Comparison of ENCODE assay signal across 16 cellular contexts in genomic region chr21:36499578-36500471, GRCh38. TPM values are rescaled to one million over a fixed set of nuclear protein-coding genes. Genes with fewer than 3 reads are reported as not detected.
DNase-seq lines count a peak whose midpoint lies in the region; ATAC-seq, FAIRE-seq and TF ChIP-seq lines count a peak whose summit lies in the region.
"Had no signal": no experiment of that assay in that cellular context is flagged by ENCODE, and none has a peak within 500 bp of the region (broad histone marks: within the 10 kb centered on the region; RNA-seq: fewer than 3 reads in every experiment).

No MANE protein-coding gene starts in this region.

- H3K4me1 Mint-ChIP-seq in chondrocyte (ENCODE audit: low read depth): peaks cover 25% of the 10 kb centered on the region
- H3K4me1 Mint-ChIP-seq: activated CD4-positive, alpha-beta T cell treated with anti-CD3 and anti-CD28 coated beads, Interleukin-2, amount 10 ng/mL, durations not matched to agents 24 days and 14 days; naive thymus-derived CD8-positive, alpha-beta T cell had no signal

- ATAC-seq in Right ventricle myocardium superior (ENCODE audit: poor library complexity) (peak; percentile 73), HepG2 (peak; percentile 76), aorta (ENCODE audit: low FRiP score) (peak; percentile 69), HG02759 (IDR thresholded peaks at IDR 0.05; ENCODE audit: unreplicated experiment) (no peak)
- ATAC-seq: naive thymus-derived CD8-positive, alpha-beta T cell had no signal

- H2AFZ ChIP-seq in HepG2 (ENCODE audit: low read length): no peak overlapping the region

- H3K4me3 ChIP-seq in HepG2 (replicated peaks in 1 of 3; ENCODE audit: insufficient read depth in 1 of 3, low read depth in 2 of 3, low read length in 3 of 3): peak overlapping the region in 1 of 3 experiments; percentile 33; a peak in 1 of 6 replicates
- no peak overlapping the region for H3K4me3 ChIP-seq in aorta (ENCODE audit: low read length in 2 of 2)
- no peak overlapping the region for H3K4me3 ChIP-seq in spleen

- WGBS in HepG2 (ENCODE audit: low lambda C conversion rate): 62% methylated on average over 10 of the region's 25 CpGs
- 30 to 47% methylated on average over 25 of the region's 25 CpGs for WGBS in aorta, 2 donors
- 79 to 88% (median 83%) methylated on average over 19 to 25 of the region's 25 CpGs for WGBS in spleen, 5 donors

- no peak overlapping the region for H3K9ac ChIP-seq in HepG2 (ENCODE audit: insufficient read depth, low read depth, low read length)
- H3K9ac ChIP-seq: KMS-11 had no signal

- no peak for FAIRE-seq in HepG2 (lab: Jason Lieb, UNC)

- CTCF ChIA-PET in HepG2 (lab: Yijun Ruan, JAX; ENCODE audit: low intra/inter-chr PET ratio, low total read pairs): no interaction called here

- DNase-seq in Right ventricle myocardium superior (peak; percentile 64), cardiac septum (ENCODE audit: low spot score) (no peak), chondrocyte (ENCODE audit: low spot score) (no peak), HepG2 (ENCODE audit: low spot score) (no peak), aorta (peak; percentile 84 to 89), spleen (no peak)
- no peak for DNase-seq in stimulated activated CD8-positive, alpha-beta memory T cell treated with anti-CD3 and anti-CD28 coated beads, Interleukin-4, amount 100 ng/mL, for 48 hours
- DNase-seq: activated CD4-positive, alpha-beta T cell treated with anti-CD3 and anti-CD28 coated beads, Interleukin-2, amount 10 ng/mL, durations not matched to agents 24 days and 14 days; GDM1; H9; hypothalamus; naive thymus-derived CD8-positive, alpha-beta T cell; NCI-H748 treated with DMSO at 0.1 percent for 48 hours; stimulated activated CD4-positive, alpha-beta T cell treated with anti-CD3 and anti-CD28 coated beads, Interleukin-15, amount 100 ng/mL, for 24 hours had no signal

- H3K4me3 Mint-ChIP-seq in chondrocyte (ENCODE audit: unreplicated experiment): no peak overlapping the region
- H3K4me3 Mint-ChIP-seq: activated CD4-positive, alpha-beta T cell treated with anti-CD3 and anti-CD28 coated beads, Interleukin-2, amount 10 ng/mL, durations not matched to agents 24 days and 14 days; H9; naive thymus-derived CD8-positive, alpha-beta T cell had no signal

- TF ChIP-seq POLR2A in HepG2 (IDR thresholded peaks at IDR 0.05; ENCODE audit: insufficient read depth in 1 of 2, low read depth in 2 of 2, low read length in 2 of 2) (no peak), spleen (IDR thresholded peaks at IDR 0.05) (no peak)

- TF ChIP-seq CTCF in chondrocyte (IDR thresholded peaks at IDR 0.05): no peak
- no peak for TF ChIP-seq CTCF in HepG2 (CRISPR knock-in tag; IDR thresholded peaks at IDR 0.05)
- no peak for TF ChIP-seq CTCF in spleen (IDR thresholded peaks at IDR 0.05 in 8 of 11, conservative IDR thresholded peaks at IDR 0.05 in 3 of 11)

- BruUV-seq in HepG2 (replicated peaks; lab: Mats Ljungman, UMichigan): no TSS peak

- in situ Hi-C loops in HepG2 (cut with HindIII; ENCODE audit: extremely low pct_ligation_motif_present, low pct_unique_long_range_greater_than_20kb): loop anchor here (5.0 kb wide), 1 partner anchor 427 kb away; no protein-coding TSS in a partner anchor

- H3K4me1 ChIP-seq in HepG2 (ENCODE audit: insufficient read depth, low read length) (peaks cover 33% of the 10 kb centered on the region), aorta (ENCODE audit: control insufficient read depth in 1 of 2, insufficient read depth in 2 of 2, low read length in 2 of 2) (no peaks in the 10 kb centered on the region), spleen (peaks cover 0 to 5% (median 0%) of the 10 kb centered on the region in 6 donors)

- no peaks in the 10 kb centered on the region for H3K79me2 ChIP-seq in HepG2 (ENCODE audit: insufficient read depth, low read length)

- peak overlapping the region; percentile 84 for H3K27ac Mint-ChIP-seq in chondrocyte (ENCODE audit: unreplicated experiment)
- H3K27ac Mint-ChIP-seq: activated CD4-positive, alpha-beta T cell treated with anti-CD3 and anti-CD28 coated beads, Interleukin-2, amount 10 ng/mL, durations not matched to agents 24 days and 14 days; H9 had no signal

- TF ChIP-seq RAD21 in HepG2 (CRISPR knock-in tag; IDR thresholded peaks at IDR 0.05): no peak

- POLR2A ChIA-PET in HepG2 (lab: Yijun Ruan, JAX): no interaction called here

- H3K36me3 ChIP-seq in HepG2 (replicated peaks in 1 of 2; ENCODE audit: control insufficient read depth in 1 of 2, insufficient read depth in 2 of 2, low read length in 2 of 2) (no peaks in the 10 kb centered on the region), aorta (ENCODE audit: control insufficient read depth in 1 of 2, insufficient read depth in 2 of 2, low read length in 1 of 2) (no peaks in the 10 kb centered on the region), spleen (no peaks in the 10 kb centered on the region)

- H3K27ac ChIP-seq in HepG2 (ENCODE audit: extremely low read length, insufficient read depth, low read length) (no peak overlapping the region), aorta (ENCODE audit: low read depth in 1 of 2, low read length in 2 of 2) (no peak overlapping the region), spleen (no peak overlapping the region)
- H3K27ac ChIP-seq: KMS-11 had no signal

- intact Hi-C loops in Right ventricle myocardium superior (cut with DNase I) (no loop called here), cardiac septum (cut with DNase I) (loop anchor here (5.0 to 10.0 kb wide), 2 partner anchors 75 to 427 kb away; no protein-coding TSS in a partner anchor), HepG2 (cut with micrococcal nuclease; ENCODE audit: unreplicated experiment) (loop anchor here (10.0 kb wide), 1 partner anchor 85 kb away; no protein-coding TSS in a partner anchor), aorta (cut with DNase I) (loop anchor here (5.0 kb wide), 2 partner anchors 78 to 87 kb away; no protein-coding TSS in a partner anchor), spleen (cut with DNase I; ENCODE audit: low total_unique reads) (loop anchor here (5.0 kb wide), 1 partner anchor 427 kb away; no protein-coding TSS in a partner anchor)

- H4K20me1 ChIP-seq in HepG2 (ENCODE audit: insufficient read depth, low read length): no peaks in the 10 kb centered on the region

- no peaks in the 10 kb centered on the region for H3K27me3 Mint-ChIP-seq in chondrocyte (ENCODE audit: low read depth)

- no peaks in the 10 kb centered on the region for H3K36me3 Mint-ChIP-seq in chondrocyte (ENCODE audit: low read depth)
- H3K36me3 Mint-ChIP-seq: naive thymus-derived CD8-positive, alpha-beta T cell had no signal

- no peaks in the 10 kb centered on the region for H3K9me3 Mint-ChIP-seq in chondrocyte (ENCODE audit: low read depth)

- H3K27me3 ChIP-seq in HepG2 (ENCODE audit: control insufficient read depth in 1 of 2, insufficient read depth in 2 of 2, low read length in 2 of 2): peaks cover 0 to 17% of the 10 kb centered on the region in 2 experiments; a peak in 4 of 5 replicates
- H3K27me3 ChIP-seq in aorta (ENCODE audit: control insufficient read depth in 1 of 2, insufficient read depth in 2 of 2, low read length in 1 of 2): no peaks in the 10 kb centered on the region
- peaks cover 0 to 3% (median 0%) of the 10 kb centered on the region in 7 donors for H3K27me3 ChIP-seq in spleen (replicated peaks in 1 of 7)

- H3K4me2 ChIP-seq in HepG2 (ENCODE audit: low read depth, low read length): peak overlapping the region; percentile 39; the same call in 1 of the 2 replicates
- H3K4me2 ChIP-seq: KMS-11 had no signal

- TF ChIP-seq EP300 in HepG2 (IDR thresholded peaks at IDR 0.05; ENCODE audit: low read depth in 2 of 2, low read length in 2 of 2): no peak
- TF ChIP-seq EP300 in HepG2 (CRISPR knock-in tag; IDR thresholded peaks at IDR 0.05; ENCODE audit: borderline replicate concordance): no peak

- H3K9me3 ChIP-seq in HepG2 (ENCODE audit: low read length) (no peaks in the 10 kb centered on the region), aorta (ENCODE audit: control insufficient read depth, low read length) (no peaks in the 10 kb centered on the region), spleen (no peaks in the 10 kb centered on the region)

TF ChIP-seq in HepG2, 621 proteins besides CTCF, POLR2A, EP300 and RAD21 (continues in another document):
- TF ChIP-seq KDM2A (CRISPR knock-in tag; IDR thresholded peaks at IDR 0.05; ENCODE audit: borderline replicate concordance, low read depth) (no peak), HNRNPL (IDR thresholded peaks at IDR 0.05; ENCODE audit: low read depth, low read length) (no peak), SRSF4 (IDR thresholded peaks at IDR 0.05; ENCODE audit: low read depth, low read length, poor library complexity, severe bottlenecking) (no peak), CBFB (CRISPR knock-in tag; IDR thresholded peaks at IDR 0.05) (no peak), REPIN1 (CRISPR knock-in tag; IDR thresholded peaks at IDR 0.05; ENCODE audit: borderline replicate concordance, low read depth) (no peak)

RNA-seq across cellular contexts. Expression of gene CLDN14, which starts 19.9 kb away (rescaled TPM):
- not detected for total RNA-seq in Right ventricle myocardium superior
- total RNA-seq in cardiac septum: not detected
- not detected in 3 replicates for total RNA-seq in chondrocyte
- 0.77 and 1.1 TPM in 2 replicates for total RNA-seq in HepG2 (2016; rRNA removed; fragmentation: Illumina TruSeq; extraction: Trizol)
- total RNA-seq in HepG2 (2016; cell fraction: cytosol; rRNA removed; fragmentation: Illumina TruSeq; extraction: Trizol; ENCODE audit: low read depth): 0.71 and 1.1 TPM in 2 replicates
- 0.85 and 1.2 TPM in 2 replicates for total RNA-seq in HepG2 (2016; cell fraction: insoluble cytoplasmic fraction; rRNA removed; fragmentation: Illumina TruSeq; extraction: Trizol)
- total RNA-seq in HepG2 (2016; cell fraction: membrane; rRNA removed; fragmentation: Illumina TruSeq; extraction: Trizol): 1.3 and 1.5 TPM in 2 replicates
- total RNA-seq in HepG2 (2016; cell fraction: nucleus; rRNA removed; fragmentation: Illumina TruSeq; extraction: Trizol): 1.1 and 1.3 TPM in 2 replicates
- 1.4 and 3.7 TPM in 2 replicates for polyA plus RNA-seq in HepG2 (2011; rRNA removed)
- polyA plus RNA-seq in HepG2 (2011; cell fraction: cytosol; rRNA removed): 2.5 and 2.9 TPM in 2 replicates
- polyA plus RNA-seq in HepG2 (2011; cell fraction: nucleus; rRNA removed): 4.2 and 6.3 TPM in 2 replicates
- 3.3 and 6.2 TPM in 2 replicates for polyA plus RNA-seq in HepG2 (2012)
- polyA plus RNA-seq in HepG2 (2016; cell fraction: cytosol; fragmentation: Illumina TruSeq; extraction: Trizol; ENCODE audit: low read depth): 0.24 and 0.27 TPM in 2 replicates
- 0.56 and 0.57 TPM in 2 replicates for polyA plus RNA-seq in HepG2 (2016; cell fraction: insoluble cytoplasmic fraction; fragmentation: Illumina TruSeq; extraction: Trizol; ENCODE audit: low read depth)
- polyA plus RNA-seq in HepG2 (2016; cell fraction: membrane; fragmentation: Illumina TruSeq; extraction: Trizol; ENCODE audit: low read depth): 0.61 and 0.64 TPM in 2 replicates
- 1.1 and 1.4 TPM in 2 replicates for polyA plus RNA-seq in HepG2 (2016; cell fraction: nucleus; fragmentation: Illumina TruSeq; extraction: Trizol; ENCODE audit: insufficient read depth, low read depth)
- 5.6 TPM in 1 of 2 replicates, not detected in the other for polyA minus RNA-seq in HepG2 (2011; rRNA and poly(A)+ RNA removed; ENCODE audit: low replicate concordance)
- 1.1 and 2.0 TPM in 2 replicates for polyA minus RNA-seq in HepG2 (2011; cell fraction: cytosol; rRNA and poly(A)+ RNA removed)
- 2.8 and 5.1 TPM in 2 replicates for polyA minus RNA-seq in HepG2 (2011; cell fraction: nucleus; rRNA and poly(A)+ RNA removed)
- total RNA-seq in aorta: under 1 TPM in 1 of 2 donors, not detected in 1; 0.42 TPM
- polyA plus RNA-seq in aorta: under 1 TPM in 1 of 2 donors, not detected in 1; 0.33 TPM
- total RNA-seq in spleen: under 1 TPM in 3 of 7 donors, not detected in 4; 0.46 to 0.94 (median 0.70) TPM
- polyA plus RNA-seq in spleen: under 1 TPM; 0.13 to 0.24 (median 0.15) TPM
- total RNA-seq: activated CD4-positive, alpha-beta T cell treated with anti-CD3 and anti-CD28 coated beads, Interleukin-2, amount 10 ng/mL, durations not matched to agents 24 days and 14 days; H9; naive thymus-derived CD8-positive, alpha-beta T cell had no signal
- polyA plus RNA-seq: naive thymus-derived CD8-positive, alpha-beta T cell had no signal

Comparison
In these comparisons a context has a peak if more than half of its experiments do, and no peak if none do; other contexts are left out.
1. DNase-seq: peak in Right ventricle myocardium superior (single experiment) and aorta (2 of 2); none in cardiac septum (single experiment), chondrocyte (single experiment), HepG2 (single experiment), stimulated activated CD8-positive, alpha-beta memory T cell treated with anti-CD3 and anti-CD28 coated beads, Interleukin-4, amount 100 ng/mL, for 48 hours (single experiment) and spleen (single experiment).